20 cellular contexts compared by ENCODE assay signal in genomic region chr14:102341566-102341965, GRCh38.
"Had no signal": no experiment of that assay in that cellular context is flagged by ENCODE, and none has a peak within 500 bp of the region (broad histone marks: within the 10 kb centered on the region; RNA-seq: fewer than 3 reads in every experiment).

No MANE protein-coding gene starts in this region.

- H3K4me3 ChIP-seq: lung, ovary, right lobe of liver, spleen, transverse colon had no signal

- H3K27me3 Mint-ChIP-seq: activated CD4-positive, alpha-beta T cell treated with anti-CD3 and anti-CD28 coated beads, Interleukin-2, amount 10 ng/mL, durations not matched to agents 24 days and 14 days; activated naive CD8-positive, alpha-beta T cell treated with anti-CD3 and anti-CD28 coated beads, Interleukin-2, amount 10 ng/mL, durations not matched to agents 7 days and 5 days; dendritic cell treated with granulocyte-macrophage colony-stimulating factor and Interleukin-4, amounts not matched to agents 40 ng/mL and 50 ng/mL, for 4 days; effector memory CD8-positive, alpha-beta T cell had no signal

- H3K27me3 ChIP-seq: foreskin keratinocyte, ovary, right lobe of liver, spleen, transverse colon had no signal

- ATAC-seq: activated CD8-positive, alpha-beta T cell treated with anti-CD3 and anti-CD28 coated beads, Interleukin-2, amount 10 ng/mL, durations not matched to agents 7 days and 5 days; effector memory CD8-positive, alpha-beta T cell; foreskin keratinocyte had no signal

- H3K27ac Mint-ChIP-seq: activated CD4-positive, alpha-beta T cell treated with anti-CD3 and anti-CD28 coated beads, Interleukin-2, amount 10 ng/mL, durations not matched to agents 24 days and 14 days; activated CD8-positive, alpha-beta T cell treated with anti-CD3 and anti-CD28 coated beads, Interleukin-2, amount 10 ng/mL, durations not matched to agents 7 days and 5 days; activated naive CD8-positive, alpha-beta T cell treated with anti-CD3 and anti-CD28 coated beads, Interleukin-2, amount 10 ng/mL, durations not matched to agents 7 days and 5 days; dendritic cell treated with granulocyte-macrophage colony-stimulating factor and Interleukin-4, amounts not matched to agents 40 ng/mL and 50 ng/mL, for 4 days; effector memory CD8-positive, alpha-beta T cell; mesothelial cell of epicardium had no signal

- H3K4me1 ChIP-seq: foreskin keratinocyte, right lobe of liver, spleen, transverse colon had no signal

- H3K9me3 ChIP-seq: ovary, right lobe of liver, spleen, transverse colon had no signal

- H3K27ac ChIP-seq: foreskin keratinocyte, ovary, right lobe of liver, spleen, transverse colon had no signal

- H3K4me1 Mint-ChIP-seq: activated CD4-positive, alpha-beta T cell treated with anti-CD3 and anti-CD28 coated beads, Interleukin-2, amount 10 ng/mL, durations not matched to agents 24 days and 14 days; mesothelial cell of epicardium; neural crest cell had no signal

- H3K4me3 Mint-ChIP-seq: activated CD4-positive, alpha-beta T cell treated with anti-CD3 and anti-CD28 coated beads, Interleukin-2, amount 10 ng/mL, durations not matched to agents 24 days and 14 days; activated CD8-positive, alpha-beta T cell treated with anti-CD3 and anti-CD28 coated beads, Interleukin-2, amount 10 ng/mL, durations not matched to agents 7 days and 5 days; activated naive CD8-positive, alpha-beta T cell treated with anti-CD3 and anti-CD28 coated beads, Interleukin-2, amount 10 ng/mL, durations not matched to agents 7 days and 5 days; dendritic cell treated with granulocyte-macrophage colony-stimulating factor and Interleukin-4, amounts not matched to agents 40 ng/mL and 50 ng/mL, for 4 days; effector memory CD8-positive, alpha-beta T cell; mesothelial cell of epicardium; neural crest cell had no signal

- H3K9me3 Mint-ChIP-seq: activated CD4-positive, alpha-beta T cell treated with anti-CD3 and anti-CD28 coated beads, Interleukin-2, amount 10 ng/mL, durations not matched to agents 24 days and 14 days; activated naive CD8-positive, alpha-beta T cell treated with anti-CD3 and anti-CD28 coated beads, Interleukin-2, amount 10 ng/mL, durations not matched to agents 7 days and 5 days; dendritic cell treated with granulocyte-macrophage colony-stimulating factor and Interleukin-4, amounts not matched to agents 40 ng/mL and 50 ng/mL, for 4 days; effector memory CD8-positive, alpha-beta T cell; mesothelial cell of epicardium; neural crest cell had no signal

- H3K36me3 ChIP-seq: ovary had no signal

- DNase-seq: activated CD4-positive, alpha-beta T cell treated with anti-CD3 and anti-CD28 coated beads, Interleukin-2, amount 10 ng/mL, durations not matched to agents 24 days and 14 days; activated CD4-positive, CD25-positive, alpha-beta regulatory T cell; activated CD8-positive, alpha-beta memory T cell treated with anti-CD3 and anti-CD28 coated beads, Interleukin-2, amount 50 U/mL, for 4 hours; activated CD8-positive, alpha-beta T cell treated with anti-CD3 and anti-CD28 coated beads, Interleukin-2, amount 10 ng/mL, durations not matched to agents 7 days and 5 days; activated gamma-delta T cell treated with Interleukin-2 at 50 U/mL for 16 hours; activated naive CD8-positive, alpha-beta T cell treated with anti-CD3 and anti-CD28 coated beads, Interleukin-2, amount 10 ng/mL, durations not matched to agents 7 days and 5 days; activated T-cell treated with anti-CD3 and anti-CD28 coated beads, Interleukin-2, amount 50 U/mL, for 48 hours; anterior cingulate cortex; effector memory CD8-positive, alpha-beta T cell; foreskin keratinocyte; kidney glomerular epithelial cell; ovary; right lobe of liver; spleen; stimulated activated CD4-positive, alpha-beta T cell treated with anti-CD3 and anti-CD28 coated beads, Interleukin-1b, Interleukin-23, amount 100 ng/mL, for 48 hours; transverse colon had no signal
